Comparison of ENCODE assay signal across 1 cellular context in the genomic region with DNA sequence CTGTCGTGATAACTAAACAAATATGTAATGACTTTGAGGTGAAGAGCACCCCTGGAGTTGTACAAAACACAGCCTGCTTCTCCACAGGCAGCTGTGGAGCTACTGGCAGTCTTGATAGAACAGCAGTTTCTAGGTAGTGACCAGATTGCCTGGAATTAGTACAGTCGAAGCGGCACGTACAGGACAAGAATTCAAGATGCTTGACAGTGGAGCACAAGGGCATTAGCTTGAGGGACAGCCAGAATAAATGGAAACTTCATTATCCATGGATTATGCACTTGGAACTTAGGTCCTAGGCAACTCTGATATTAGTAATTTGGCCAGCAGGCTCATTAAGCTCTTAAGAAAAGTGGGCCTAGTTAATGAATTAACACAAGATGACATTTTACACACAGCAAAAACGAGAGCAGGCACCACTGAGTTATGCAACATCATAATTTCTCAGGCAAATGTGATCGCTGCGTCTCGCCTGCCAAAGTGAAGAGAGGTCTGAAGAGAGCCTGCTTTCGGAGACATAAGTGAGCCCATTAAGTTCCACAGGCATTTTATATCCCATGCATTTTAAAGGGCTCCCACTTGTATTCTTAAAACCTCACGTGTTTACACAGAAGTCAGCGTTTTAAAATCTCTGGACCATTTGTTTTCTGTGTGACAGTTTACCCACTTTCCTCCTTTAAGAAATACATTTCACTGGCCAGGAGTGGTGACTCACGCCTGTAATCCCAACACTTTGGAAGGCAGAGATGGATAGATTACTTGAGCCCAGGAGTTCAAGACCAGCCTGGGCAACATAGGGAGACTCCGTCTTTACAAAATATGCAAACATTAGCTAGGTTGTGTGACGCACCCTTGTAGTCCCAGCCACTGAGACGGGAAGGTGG.
TF ChIP-seq lines count a peak whose summit lies in the region.

No MANE protein-coding gene starts in this region.

TF ChIP-seq in SK-N-SH treated with all-trans-retinoic acid at 6 μM for 48 hours, 23 proteins besides CTCF, POLR2A, EP300 and RAD21 (continued from another document):
- TF ChIP-seq CSRNP3 (CRISPR knock-in tag; IDR thresholded peaks at IDR 0.05) (no peak), ISL1 (CRISPR knock-in tag; IDR thresholded peaks at IDR 0.05) (no peak), BACH2 (CRISPR knock-in tag; IDR thresholded peaks at IDR 0.05; ENCODE audit: borderline replicate concordance) (no peak)
